Comparison of ENCODE assay signal across 1 cellular context in genomic region chr11:108034952-108035351, GRCh38.
TF ChIP-seq lines count a peak whose summit lies in the region.

No MANE protein-coding gene starts in this region.

TF ChIP-seq in K562, 482 proteins besides CTCF, POLR2A, EP300 and RAD21:
- TF ChIP-seq ZNF551 (CRISPR knock-in tag; IDR thresholded peaks at IDR 0.05) (no peak), ZNF239 (CRISPR knock-in tag; IDR thresholded peaks at IDR 0.05) (no peak), CBFB (CRISPR knock-in tag; IDR thresholded peaks at IDR 0.05) (no peak), PRDM10 (IDR thresholded peaks at IDR 0.05; ENCODE audit: partially characterized antibody) (peak; percentile 66), CBX8 (IDR thresholded peaks at IDR 0.05; ENCODE audit: borderline replicate concordance, extremely low read depth, low read depth, low read length, poor library complexity, severe bottlenecking) (no peak), EP400 (IDR thresholded peaks at IDR 0.05) (no peak), PML (IDR thresholded peaks at IDR 0.05; ENCODE audit: low read length) (no peak), SIN3A (IDR thresholded peaks at IDR 0.05; ENCODE audit: borderline replicate concordance in 2 of 2, control insufficient read depth in 1 of 2, low read depth in 2 of 2, low read length in 2 of 2) (no peak)
